9 cellular contexts compared by ENCODE assay signal in the genomic region with DNA sequence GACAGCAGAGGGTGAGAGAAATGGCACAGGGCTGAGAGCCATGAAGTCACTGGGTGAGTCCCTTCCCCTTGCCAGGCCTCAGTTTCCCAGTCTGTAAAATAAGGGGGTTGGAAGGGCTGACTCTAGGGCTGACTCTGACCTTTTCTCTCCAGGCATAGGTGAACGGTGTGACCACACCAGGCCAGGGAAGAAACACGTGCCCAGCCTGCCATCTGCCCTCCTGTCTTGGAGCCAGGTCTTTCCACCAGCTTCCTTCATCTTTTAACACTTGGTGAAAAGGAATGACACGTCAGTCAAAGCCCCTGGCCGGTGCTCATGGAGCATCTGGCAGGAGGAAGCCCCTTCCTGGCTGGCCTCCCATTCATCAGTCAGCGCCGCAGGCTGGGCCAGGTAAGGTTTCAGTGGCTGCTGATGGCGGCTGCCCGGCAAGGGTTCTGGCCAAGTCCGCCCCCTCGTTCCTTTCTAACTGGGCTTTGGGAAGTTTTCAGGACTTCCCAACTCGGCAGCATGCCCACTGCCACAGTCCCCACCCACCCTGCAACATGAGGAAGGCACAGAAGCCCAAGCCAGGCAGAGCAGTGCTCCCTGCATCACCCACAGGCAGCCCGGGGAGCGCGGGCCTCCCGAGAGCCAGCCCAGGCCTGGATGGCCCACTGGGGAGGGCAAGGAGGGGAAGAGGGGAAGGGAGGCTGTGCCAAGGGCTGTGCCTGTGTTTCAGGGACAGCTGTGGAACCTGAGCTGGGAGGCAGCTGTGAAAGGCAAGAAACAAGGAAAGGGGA.
DNase-seq lines count a peak whose midpoint lies in the region; ATAC-seq and TF ChIP-seq lines count a peak whose summit lies in the region.
"Had no signal": no experiment of that assay in that cellular context is flagged by ENCODE, and none has a peak within 500 bp of the region (broad histone marks: within the 10 kb centered on the region; RNA-seq: fewer than 3 reads in every experiment).

No MANE protein-coding gene starts in this region.

- DNase-seq in NCI-H1105 treated with DMSO at 0.1 percent for 48 hours (lab: John Stamatoyannopoulos, UW) = peak; percentile 61
- DNase-seq in caudate nucleus (lab: John Stamatoyannopoulos, UW) = peak in 8 of 61 donors; percentile 4 to 50 (median 24)
- DNase-seq in left lung = no peak
- peak; percentile 63 for DNase-seq in testis
- no peak for DNase-seq in AML-193 (lab: John Stamatoyannopoulos, UW)
- no peak for DNase-seq in GF-D8 (lab: John Stamatoyannopoulos, UW)
- no peak for DNase-seq in stimulated activated CD4-positive, alpha-beta T cell treated with anti-CD3 and anti-CD28 coated beads, Interleukin-2, amount 100 ng/mL, for 24 hours
- DNase-seq: NCI-H510A had no signal

- H3K4me1 ChIP-seq in left lung = peaks cover 10 to 25% of the 10 kb centered on the region in 2 donors
- H3K4me1 ChIP-seq in testis = peaks cover 37% of the 10 kb centered on the region

- H3K4me3 ChIP-seq in left lung = no peak overlapping the region
- no peak overlapping the region for H3K4me3 ChIP-seq in testis

- ATAC-seq in left lung = peak; percentile 51
- ATAC-seq in GM19452 (IDR thresholded peaks at IDR 0.05; ENCODE audit: unreplicated experiment) = no peak

- TF ChIP-seq CTCF in left lung (IDR thresholded peaks at IDR 0.05) (no peak), testis (IDR thresholded peaks at IDR 0.05) (no peak)

- WGBS in testis, 2 donors = 55 to 56% methylated on average over 5 to 15 of the region's 15 CpGs

- peak overlapping the region; percentile 41 for H3K27ac ChIP-seq in caudate nucleus (ENCODE audit: low read depth, low read length)
- H3K27ac ChIP-seq in left lung = peak overlapping the region in 1 of 2 donors; percentile 35
- H3K27ac ChIP-seq in testis = peak overlapping the region; percentile 63 to 76

- H3K36me3 ChIP-seq in left lung (no peaks in the 10 kb centered on the region), testis (ENCODE audit: low read depth, missing control alignments) (no peaks in the 10 kb centered on the region)

- TF ChIP-seq POLR2A in testis (IDR thresholded peaks at IDR 0.05) = no peak

- H3K27me3 ChIP-seq in left lung (no peaks in the 10 kb centered on the region), testis (no peaks in the 10 kb centered on the region)

- H3K9me3 ChIP-seq in left lung (no peaks in the 10 kb centered on the region), testis (no peaks in the 10 kb centered on the region)

- intact Hi-C loops in left lung (cut with DNase I) (no loop called here), testis (cut with DNase I; ENCODE audit: low total_unique reads) (loop anchor here (10.0 kb wide), 1 partner anchor 272 kb away; no protein-coding TSS in a partner anchor)

Comparison
In these comparisons a context has a peak if more than half of its experiments do, and no peak if none do; other contexts are left out.
1. DNase-seq: peak in NCI-H1105 treated with DMSO at 0.1 percent for 48 hours (single experiment) and testis (single experiment); none in left lung (0 of 2), AML-193 (0 of 2), GF-D8 (single experiment) and stimulated activated CD4-positive, alpha-beta T cell treated with anti-CD3 and anti-CD28 coated beads, Interleukin-2, amount 100 ng/mL, for 24 hours (0 of 2).